ENCODE assay signal across 1 cellular context in the genomic region with DNA sequence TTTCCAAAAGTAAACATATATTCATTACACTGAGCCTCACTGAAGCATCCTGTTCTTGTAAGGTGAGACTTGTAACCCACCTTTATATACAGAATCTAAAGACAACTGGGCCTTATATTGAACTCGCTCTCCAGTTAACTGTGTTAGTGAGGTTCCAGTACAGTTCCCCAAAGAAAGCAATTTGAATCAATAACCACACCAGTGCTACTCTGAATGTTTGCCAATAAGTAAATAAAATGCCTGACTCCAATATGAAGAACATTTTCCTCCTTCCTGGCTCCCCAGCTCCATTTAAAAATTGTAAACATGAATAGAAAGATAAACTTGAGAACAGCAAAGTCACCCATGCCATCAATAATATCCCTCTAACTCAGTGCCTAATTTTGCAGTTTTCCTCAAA.
TF ChIP-seq lines count a peak whose summit lies in the region.

No MANE protein-coding gene starts in this region.

TF ChIP-seq in GM23338, 12 proteins besides CTCF, POLR2A, EP300 and RAD21:
- TF ChIP-seq, protein P1, sequence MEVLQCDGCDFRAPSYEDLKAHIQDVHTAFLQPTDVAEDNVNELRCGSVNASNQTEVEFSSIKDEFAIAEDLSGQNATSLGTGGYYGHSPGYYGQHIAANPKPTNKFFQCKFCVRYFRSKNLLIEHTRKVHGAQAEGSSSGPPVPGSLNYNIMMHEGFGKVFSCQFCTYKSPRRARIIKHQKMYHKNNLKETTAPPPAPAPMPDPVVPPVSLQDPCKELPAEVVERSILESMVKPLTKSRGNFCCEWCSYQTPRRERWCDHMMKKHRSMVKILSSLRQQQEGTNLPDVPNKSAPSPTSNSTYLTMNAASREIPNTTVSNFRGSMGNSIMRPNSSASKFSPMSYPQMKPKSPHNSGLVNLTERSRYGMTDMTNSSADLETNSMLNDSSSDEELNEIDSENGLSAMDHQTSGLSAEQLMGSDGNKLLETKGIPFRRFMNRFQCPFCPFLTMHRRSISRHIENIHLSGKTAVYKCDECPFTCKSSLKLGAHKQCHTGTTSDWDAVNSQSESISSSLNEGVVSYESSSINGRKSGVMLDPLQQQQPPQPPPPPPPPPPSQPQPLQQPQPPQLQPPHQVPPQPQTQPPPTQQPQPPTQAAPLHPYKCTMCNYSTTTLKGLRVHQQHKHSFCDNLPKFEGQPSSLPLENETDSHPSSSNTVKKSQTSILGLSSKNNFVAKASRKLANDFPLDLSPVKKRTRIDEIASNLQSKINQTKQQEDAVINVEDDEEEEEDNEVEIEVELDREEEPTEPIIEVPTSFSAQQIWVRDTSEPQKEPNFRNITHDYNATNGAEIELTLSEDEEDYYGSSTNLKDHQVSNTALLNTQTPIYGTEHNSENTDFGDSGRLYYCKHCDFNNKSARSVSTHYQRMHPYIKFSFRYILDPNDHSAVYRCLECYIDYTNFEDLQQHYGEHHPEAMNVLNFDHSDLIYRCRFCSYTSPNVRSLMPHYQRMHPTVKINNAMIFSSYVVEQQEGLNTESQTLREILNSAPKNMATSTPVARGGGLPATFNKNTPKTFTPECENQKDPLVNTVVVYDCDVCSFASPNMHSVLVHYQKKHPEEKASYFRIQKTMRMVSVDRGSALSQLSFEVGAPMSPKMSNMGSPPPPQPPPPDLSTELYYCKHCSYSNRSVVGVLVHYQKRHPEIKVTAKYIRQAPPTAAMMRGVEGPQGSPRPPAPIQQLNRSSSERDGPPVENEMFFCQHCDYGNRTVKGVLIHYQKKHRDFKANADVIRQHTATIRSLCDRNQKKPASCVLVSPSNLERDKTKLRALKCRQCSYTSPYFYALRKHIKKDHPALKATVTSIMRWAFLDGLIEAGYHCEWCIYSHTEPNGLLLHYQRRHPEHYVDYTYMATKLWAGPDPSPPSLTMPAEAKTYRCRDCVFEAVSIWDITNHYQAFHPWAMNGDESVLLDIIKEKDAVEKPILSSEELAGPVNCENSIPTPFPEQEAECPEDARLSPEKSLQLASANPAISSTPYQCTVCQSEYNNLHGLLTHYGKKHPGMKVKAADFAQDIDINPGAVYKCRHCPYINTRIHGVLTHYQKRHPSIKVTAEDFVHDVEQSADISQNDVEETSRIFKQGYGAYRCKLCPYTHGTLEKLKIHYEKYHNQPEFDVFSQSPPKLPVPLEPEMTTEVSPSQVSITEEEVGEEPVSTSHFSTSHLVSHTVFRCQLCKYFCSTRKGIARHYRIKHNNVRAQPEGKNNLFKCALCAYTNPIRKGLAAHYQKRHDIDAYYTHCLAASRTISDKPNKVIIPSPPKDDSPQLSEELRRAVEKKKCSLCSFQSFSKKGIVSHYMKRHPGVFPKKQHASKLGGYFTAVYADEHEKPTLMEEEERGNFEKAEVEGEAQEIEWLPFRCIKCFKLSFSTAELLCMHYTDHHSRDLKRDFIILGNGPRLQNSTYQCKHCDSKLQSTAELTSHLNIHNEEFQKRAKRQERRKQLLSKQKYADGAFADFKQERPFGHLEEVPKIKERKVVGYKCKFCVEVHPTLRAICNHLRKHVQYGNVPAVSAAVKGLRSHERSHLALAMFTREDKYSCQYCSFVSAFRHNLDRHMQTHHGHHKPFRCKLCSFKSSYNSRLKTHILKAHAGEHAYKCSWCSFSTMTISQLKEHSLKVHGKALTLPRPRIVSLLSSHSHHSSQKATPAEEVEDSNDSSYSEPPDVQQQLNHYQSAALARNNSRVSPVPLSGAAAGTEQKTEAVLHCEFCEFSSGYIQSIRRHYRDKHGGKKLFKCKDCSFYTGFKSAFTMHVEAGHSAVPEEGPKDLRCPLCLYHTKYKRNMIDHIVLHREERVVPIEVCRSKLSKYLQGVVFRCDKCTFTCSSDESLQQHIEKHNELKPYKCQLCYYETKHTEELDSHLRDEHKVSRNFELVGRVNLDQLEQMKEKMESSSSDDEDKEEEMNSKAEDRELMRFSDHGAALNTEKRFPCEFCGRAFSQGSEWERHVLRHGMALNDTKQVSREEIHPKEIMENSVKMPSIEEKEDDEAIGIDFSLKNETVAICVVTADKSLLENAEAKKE (CRISPR knock-in tag; IDR thresholded peaks at IDR 0.05): no peak
- TF ChIP-seq EZH2phosphoT487 (IDR thresholded peaks at IDR 0.05; ENCODE audit: unreplicated experiment): no peak
- no peak for TF ChIP-seq ZNF114 (CRISPR knock-in tag; IDR thresholded peaks at IDR 0.05)
- TF ChIP-seq, protein P2, sequence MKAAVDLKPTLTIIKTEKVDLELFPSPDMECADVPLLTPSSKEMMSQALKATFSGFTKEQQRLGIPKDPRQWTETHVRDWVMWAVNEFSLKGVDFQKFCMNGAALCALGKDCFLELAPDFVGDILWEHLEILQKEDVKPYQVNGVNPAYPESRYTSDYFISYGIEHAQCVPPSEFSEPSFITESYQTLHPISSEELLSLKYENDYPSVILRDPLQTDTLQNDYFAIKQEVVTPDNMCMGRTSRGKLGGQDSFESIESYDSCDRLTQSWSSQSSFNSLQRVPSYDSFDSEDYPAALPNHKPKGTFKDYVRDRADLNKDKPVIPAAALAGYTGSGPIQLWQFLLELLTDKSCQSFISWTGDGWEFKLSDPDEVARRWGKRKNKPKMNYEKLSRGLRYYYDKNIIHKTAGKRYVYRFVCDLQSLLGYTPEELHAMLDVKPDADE (IDR thresholded peaks at IDR 0.05): no peak
- TF ChIP-seq CREB1 (CRISPR knock-in tag; IDR thresholded peaks at IDR 0.05; ENCODE audit: low read depth): no peak
- TF ChIP-seq NANOG (IDR thresholded peaks at IDR 0.05; ENCODE audit: borderline replicate concordance): no peak
- TF ChIP-seq, protein P3, sequence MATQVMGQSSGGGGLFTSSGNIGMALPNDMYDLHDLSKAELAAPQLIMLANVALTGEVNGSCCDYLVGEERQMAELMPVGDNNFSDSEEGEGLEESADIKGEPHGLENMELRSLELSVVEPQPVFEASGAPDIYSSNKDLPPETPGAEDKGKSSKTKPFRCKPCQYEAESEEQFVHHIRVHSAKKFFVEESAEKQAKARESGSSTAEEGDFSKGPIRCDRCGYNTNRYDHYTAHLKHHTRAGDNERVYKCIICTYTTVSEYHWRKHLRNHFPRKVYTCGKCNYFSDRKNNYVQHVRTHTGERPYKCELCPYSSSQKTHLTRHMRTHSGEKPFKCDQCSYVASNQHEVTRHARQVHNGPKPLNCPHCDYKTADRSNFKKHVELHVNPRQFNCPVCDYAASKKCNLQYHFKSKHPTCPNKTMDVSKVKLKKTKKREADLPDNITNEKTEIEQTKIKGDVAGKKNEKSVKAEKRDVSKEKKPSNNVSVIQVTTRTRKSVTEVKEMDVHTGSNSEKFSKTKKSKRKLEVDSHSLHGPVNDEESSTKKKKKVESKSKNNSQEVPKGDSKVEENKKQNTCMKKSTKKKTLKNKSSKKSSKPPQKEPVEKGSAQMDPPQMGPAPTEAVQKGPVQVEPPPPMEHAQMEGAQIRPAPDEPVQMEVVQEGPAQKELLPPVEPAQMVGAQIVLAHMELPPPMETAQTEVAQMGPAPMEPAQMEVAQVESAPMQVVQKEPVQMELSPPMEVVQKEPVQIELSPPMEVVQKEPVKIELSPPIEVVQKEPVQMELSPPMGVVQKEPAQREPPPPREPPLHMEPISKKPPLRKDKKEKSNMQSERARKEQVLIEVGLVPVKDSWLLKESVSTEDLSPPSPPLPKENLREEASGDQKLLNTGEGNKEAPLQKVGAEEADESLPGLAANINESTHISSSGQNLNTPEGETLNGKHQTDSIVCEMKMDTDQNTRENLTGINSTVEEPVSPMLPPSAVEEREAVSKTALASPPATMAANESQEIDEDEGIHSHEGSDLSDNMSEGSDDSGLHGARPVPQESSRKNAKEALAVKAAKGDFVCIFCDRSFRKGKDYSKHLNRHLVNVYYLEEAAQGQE (IDR thresholded peaks at IDR 0.05; ENCODE audit: unreplicated experiment): no peak
- no peak for TF ChIP-seq STAT1 (IDR thresholded peaks at IDR 0.05; ENCODE audit: unreplicated experiment)
- TF ChIP-seq JUNB (IDR thresholded peaks at IDR 0.05; ENCODE audit: unreplicated experiment): no peak
- no peak for TF ChIP-seq EZH2 (IDR thresholded peaks at IDR 0.05; ENCODE audit: low read depth, unreplicated experiment)
- TF ChIP-seq ZNF331 (CRISPR knock-in tag; IDR thresholded peaks at IDR 0.05; ENCODE audit: low read depth): no peak
- TF ChIP-seq POLR2AphosphoS5 (IDR thresholded peaks at IDR 0.05; ENCODE audit: low read depth): no peak
